13 cellular contexts compared by ENCODE assay signal in the genomic region with DNA sequence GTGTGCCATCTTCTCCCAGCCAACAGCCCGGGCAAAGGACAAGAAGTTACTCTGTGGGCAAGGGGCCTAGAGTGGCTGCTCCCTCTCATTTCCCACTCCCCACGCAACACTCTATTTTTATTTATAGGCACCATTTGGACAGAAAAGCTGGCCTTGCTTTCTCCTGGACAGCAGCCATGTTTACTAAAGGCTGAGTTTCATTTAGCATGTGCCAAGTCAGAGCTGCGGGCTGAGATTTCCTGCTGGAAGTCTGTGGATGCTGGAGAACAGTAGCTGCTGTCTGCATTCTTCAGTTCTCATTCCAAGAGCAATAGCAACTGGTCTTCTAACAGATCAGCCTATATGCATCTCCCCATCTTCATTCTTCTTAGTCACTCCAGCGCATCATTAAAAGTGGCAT. TPM values are rescaled to one million over a fixed set of nuclear protein-coding genes. Genes with fewer than 3 reads are reported as not detected.
DNase-seq lines count a peak whose midpoint lies in the region; ATAC-seq and TF ChIP-seq lines count a peak whose summit lies in the region.
"Had no signal": no experiment of that assay in that cellular context is flagged by ENCODE, and none has a peak within 500 bp of the region (broad histone marks: within the 10 kb centered on the region; RNA-seq: fewer than 3 reads in every experiment).

No MANE protein-coding gene starts in this region.

- TF ChIP-seq CTCF in LNCaP clone FGC (IDR thresholded peaks at IDR 0.05; ENCODE audit: control insufficient read depth, extremely low read depth, insufficient read depth) = no peak

- no peak overlapping the region for H3K4me3 ChIP-seq in LNCaP clone FGC (ENCODE audit: low read depth, low read length)
- H3K4me3 ChIP-seq: Peyer's patch had no signal

- peak; percentile 66 for DNase-seq in AG20443 (ENCODE audit: low spot score)
- DNase-seq in LNCaP clone FGC (ENCODE audit: low read depth) = peak; percentile 87
- peak; percentile 21 for DNase-seq in dermis blood vessel endothelial cell
- peak; percentile 49 for DNase-seq in myocyte (ENCODE audit: low read depth)
- no peak for DNase-seq in NCI-H82 treated with DMSO at 0.1 percent for 48 hours (lab: John Stamatoyannopoulos, UW; ENCODE audit: unreplicated experiment)
- no peak for DNase-seq in DMS153 (lab: John Stamatoyannopoulos, UW)
- no peak for DNase-seq in activated T-cell treated with anti-CD3 and anti-CD28 coated beads for 4 hours
- DNase-seq: activated CD8-positive, alpha-beta T cell treated with anti-CD3 and anti-CD28 coated beads for 36 hours; NCI-H226; right cardiac atrium had no signal

- ATAC-seq in HG03039 (IDR thresholded peaks at IDR 0.05; ENCODE audit: unreplicated experiment) = no peak
- ATAC-seq: activated CD8-positive, alpha-beta T cell treated with anti-CD3 and anti-CD28 coated beads for 36 hours had no signal

RNA-seq across cellular contexts. Expression of gene COL2A1, which starts 8.3 kb away (rescaled TPM):
- not detected in 2 replicates for total RNA-seq in dermis blood vessel endothelial cell
- total RNA-seq in myocyte = 0.51 and 0.78 TPM in 2 replicates
- polyA plus RNA-seq in myocyte (2012) = 0.04 TPM
- total RNA-seq: mononuclear cell, right cardiac atrium had no signal

RNA-seq across cellular contexts. Expression of gene TMEM106C, which starts 32.6 kb away (rescaled TPM):
- total RNA-seq in dermis blood vessel endothelial cell = 74.4 and 84.6 TPM in 2 replicates
- 56.4 and 57.9 TPM in 2 replicates for total RNA-seq in myocyte
- polyA plus RNA-seq in myocyte (2012) = 133 TPM

Comparison
In these comparisons a context has a peak if more than half of its experiments do, and no peak if none do; other contexts are left out.
1. DNase-seq: peak in AG20443 (single experiment), LNCaP clone FGC (single experiment), dermis blood vessel endothelial cell (single experiment) and myocyte (single experiment); none in NCI-H82 treated with DMSO at 0.1 percent for 48 hours (single experiment), DMS153 (single experiment) and activated T-cell treated with anti-CD3 and anti-CD28 coated beads for 4 hours (single experiment).